In genomic region chr2:167752734-167753133, GRCh38 we compare ENCODE assay signal across 24 cellular contexts.
"Had no signal": no experiment of that assay in that cellular context is flagged by ENCODE, and none has a peak within 500 bp of the region (broad histone marks: within the 10 kb centered on the region; RNA-seq: fewer than 3 reads in every experiment).

No MANE protein-coding gene starts in this region.

- H3K4me3 ChIP-seq: dorsolateral prefrontal cortex, left ventricle myocardium inferior, lower lobe of right lung, pancreas, right lobe of liver, tibial artery, upper lobe of left lung, uterus had no signal

- H3K36me3 ChIP-seq: left ventricle myocardium inferior, lower lobe of right lung, pancreas, right lobe of liver, tibial artery, upper lobe of left lung, uterus had no signal

- DNase-seq: cortex of kidney; dorsolateral prefrontal cortex; effector memory CD4-positive, alpha-beta T cell; kidney; left cardiac atrium; left ventricle myocardium inferior; lower lobe of right lung; midbrain; occipital lobe; pancreas; right lobe of liver; stimulated activated CD4-positive, alpha-beta T cell treated with anti-CD3 and anti-CD28 coated beads, Interleukin-4, amount 100 ng/mL, for 1 hour; stimulated activated CD8-positive, alpha-beta memory T cell treated with anti-CD3 and anti-CD28 coated beads, Interleukin-4, amount 100 ng/mL, for 48 hours; stimulated activated naive CD8-positive, alpha-beta T cell treated with anti-CD3 and anti-CD28 coated beads, Interleukin-15, Interleukin-2, amounts not matched to agents 100 U/mL and 50 U/mL, for 24 hours; tibial artery; upper lobe of left lung; uterus had no signal

- H3K4me1 Mint-ChIP-seq: memory B cell; stimulated activated effector memory CD8-positive, alpha-beta T cell treated with anti-CD3 and anti-CD28 coated beads, Interleukin-12 subunit alpha, Interleukin-12 subunit beta, amount 100 ng/mL, for 72 hours had no signal

- H3K9me3 Mint-ChIP-seq: memory B cell; nephron; stimulated activated effector memory CD8-positive, alpha-beta T cell treated with anti-CD3 and anti-CD28 coated beads, Interleukin-12 subunit alpha, Interleukin-12 subunit beta, amount 100 ng/mL, for 72 hours had no signal

- H3K27ac Mint-ChIP-seq: memory B cell; nephron; progenitor cell of endocrine pancreas; stimulated activated effector memory CD8-positive, alpha-beta T cell treated with anti-CD3 and anti-CD28 coated beads, Interleukin-12 subunit alpha, Interleukin-12 subunit beta, amount 100 ng/mL, for 72 hours had no signal

- FAIRE-seq: endometrium, frontal cortex, kidney, pancreas had no signal

- H3K27ac ChIP-seq: dorsolateral prefrontal cortex, left ventricle myocardium inferior, lower lobe of right lung, pancreas, right lobe of liver, tibial artery, upper lobe of left lung, uterus had no signal

- H3K36me3 Mint-ChIP-seq: memory B cell; stimulated activated effector memory CD8-positive, alpha-beta T cell treated with anti-CD3 and anti-CD28 coated beads, Interleukin-12 subunit alpha, Interleukin-12 subunit beta, amount 100 ng/mL, for 72 hours had no signal

- ATAC-seq: esophagus mucosa; left cardiac atrium; lower lobe of right lung; pancreas; right lobe of liver; stimulated activated effector memory CD8-positive, alpha-beta T cell treated with anti-CD3 and anti-CD28 coated beads, Interleukin-12 subunit alpha, Interleukin-12 subunit beta, amount 100 ng/mL, for 72 hours; stimulated activated naive CD8-positive, alpha-beta T cell treated with anti-CD3 and anti-CD28 coated beads, Interleukin-15, Interleukin-2, amounts not matched to agents 100 U/mL and 50 U/mL, for 24 hours had no signal

- H3K4me3 Mint-ChIP-seq: memory B cell; nephron; stimulated activated effector memory CD8-positive, alpha-beta T cell treated with anti-CD3 and anti-CD28 coated beads, Interleukin-12 subunit alpha, Interleukin-12 subunit beta, amount 100 ng/mL, for 72 hours had no signal

- H3K27me3 Mint-ChIP-seq: progenitor cell of endocrine pancreas had no signal

- H3K9me3 ChIP-seq: left ventricle myocardium inferior, lower lobe of right lung, pancreas, right lobe of liver, tibial artery, upper lobe of left lung, uterus had no signal

- H3K27me3 ChIP-seq: dorsolateral prefrontal cortex, pancreas, right lobe of liver, tibial artery, upper lobe of left lung, uterus had no signal

- H3K4me1 ChIP-seq: left ventricle myocardium inferior, lower lobe of right lung, right lobe of liver, tibial artery, upper lobe of left lung, uterus had no signal
